In the genomic region with DNA sequence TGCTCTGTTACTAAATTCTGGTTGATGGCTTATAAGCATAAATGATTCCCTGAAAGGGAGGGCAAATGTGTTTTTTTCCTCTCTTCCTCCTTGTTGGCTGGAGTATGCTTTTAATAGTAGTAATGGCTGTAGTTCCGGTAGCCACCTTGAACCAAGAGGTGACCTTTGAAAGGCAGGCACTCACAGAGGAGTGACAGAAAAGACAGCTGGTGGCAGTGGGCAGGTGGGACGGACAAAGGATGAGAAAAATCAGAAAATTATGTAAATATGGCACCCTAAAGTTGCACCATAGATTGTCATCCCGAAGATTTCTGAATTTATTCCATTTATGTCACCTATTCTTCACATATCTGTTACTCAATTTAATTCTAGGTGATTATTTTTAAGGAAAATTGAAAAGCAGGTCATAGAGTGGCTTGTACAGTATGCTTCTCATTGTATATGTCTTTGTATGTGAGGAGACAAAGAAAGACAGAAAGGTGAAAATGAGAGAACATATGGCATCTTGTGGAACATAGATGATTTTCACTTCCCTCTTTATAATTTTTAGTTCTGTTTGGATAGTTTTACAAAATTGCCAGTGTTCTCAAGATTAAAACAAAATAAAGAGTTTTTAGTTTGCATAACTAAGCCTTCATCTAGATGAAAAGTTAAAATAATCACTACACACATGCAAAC, we compare ENCODE assay signal across 14 cellular contexts. TPM values are rescaled to one million over a fixed set of nuclear protein-coding genes. Genes with fewer than 3 reads are reported as not detected.
DNase-seq lines count a peak whose midpoint lies in the region; ATAC-seq and TF ChIP-seq lines count a peak whose summit lies in the region.
"Had no signal": no experiment of that assay in that cellular context is flagged by ENCODE, and none has a peak within 500 bp of the region (broad histone marks: within the 10 kb centered on the region; RNA-seq: fewer than 3 reads in every experiment).

No MANE protein-coding gene starts in this region.

- intact Hi-C loops in body of pancreas (cut with DNase I), result no loop called here
- intact Hi-C loops in mucosa of descending colon (cut with DNase I, micrococcal nuclease), result no loop called here

- H3K36me3 ChIP-seq in body of pancreas (replicated peaks in 1 of 2; ENCODE audit: insufficient read depth in 1 of 2, low read depth in 2 of 2), result no peaks in the 10 kb centered on the region
- H3K36me3 ChIP-seq in mucosa of descending colon (ENCODE audit: low read depth), result no peaks in the 10 kb centered on the region

- TF ChIP-seq POLR2A in body of pancreas (IDR thresholded peaks at IDR 0.05), result no peak

- TF ChIP-seq CTCF in GM12865 (IDR thresholded peaks at IDR 0.05; ENCODE audit: insufficient read depth, low read depth, low read length, missing control alignments) (no peak), body of pancreas (IDR thresholded peaks at IDR 0.05) (no peak), mucosa of descending colon (IDR thresholded peaks at IDR 0.05) (no peak)

- H3K27me3 ChIP-seq in body of pancreas, result no peaks in the 10 kb centered on the region

- H3K27ac ChIP-seq in body of pancreas, result no peak overlapping the region

- DNase-seq in GM12865 (ENCODE audit: low read depth) (peak; percentile 37), body of pancreas (no peak), AG08396 (ENCODE audit: low spot score) (no peak), mucosa of descending colon (no peak), pons (ENCODE audit: low spot score) (no peak)
- DNase-seq: cerebellar nuclear complex, KG1, SHP77 treated with DMSO at 0.1 percent for 48 hours had no signal

- ATAC-seq in GM19395 (IDR thresholded peaks at IDR 0.05; ENCODE audit: unreplicated experiment) (peak; percentile 81), HG02798 (IDR thresholded peaks at IDR 0.05; ENCODE audit: poor library complexity, unreplicated experiment) (peak; percentile 81), HG03460 (IDR thresholded peaks at IDR 0.05; ENCODE audit: unreplicated experiment) (peak; percentile 68), body of pancreas (no peak), mucosa of descending colon (no peak)
- ATAC-seq: activated CD4-positive, CD25-positive, alpha-beta regulatory T cell treated with anti-CD3 and anti-CD28 coated beads, Interleukin-2, amount 50 U/mL, for 24 hours; sciatic nerve had no signal

- 68 to 70% methylated on average over 3 of the region's 3 CpGs for WGBS in body of pancreas, 2 donors

- no peaks in the 10 kb centered on the region for H3K4me1 ChIP-seq in body of pancreas
- no peaks in the 10 kb centered on the region for H3K4me1 ChIP-seq in mucosa of descending colon (ENCODE audit: low read depth)

- no peak overlapping the region for H3K4me3 ChIP-seq in GM12865 (ENCODE audit: low read depth, low read length)
- H3K4me3 ChIP-seq in body of pancreas, result no peak overlapping the region
- no peak overlapping the region for H3K4me3 ChIP-seq in mucosa of descending colon

- H3K9me3 ChIP-seq in body of pancreas (no peaks in the 10 kb centered on the region), mucosa of descending colon (no peaks in the 10 kb centered on the region)

RNA-seq across cellular contexts. Expression of gene CASP12, which starts 17.0 kb away (rescaled TPM):
- total RNA-seq in body of pancreas (1 to 10 TPM; 1.6 to 3.6 TPM), mucosa of descending colon (under 1 TPM in 1 of 3 donors, not detected in 2; 0.63 TPM)
- total RNA-seq: myocyte had no signal

Comparison
In these comparisons a context has a peak if more than half of its experiments do, and no peak if none do; other contexts are left out.
1. ATAC-seq: peak in GM19395 (single experiment), HG02798 (single experiment) and HG03460 (single experiment); none in body of pancreas (single experiment) and mucosa of descending colon (single experiment).